ENCODE assay signal across 9 cellular contexts in genomic region chr12:122183588-122183940, GRCh38. TPM values are rescaled to one million over a fixed set of nuclear protein-coding genes. Genes with fewer than 3 reads are reported as not detected.
DNase-seq lines count a peak whose midpoint lies in the region; ATAC-seq, FAIRE-seq and TF ChIP-seq lines count a peak whose summit lies in the region.
"Had no signal": no experiment of that assay in that cellular context is flagged by ENCODE, and none has a peak within 500 bp of the region (broad histone marks: within the 10 kb centered on the region; RNA-seq: fewer than 3 reads in every experiment).

No MANE protein-coding gene starts in this region.

- FAIRE-seq in pancreas (lab: Jason Lieb, UNC) (no peak), small intestine (lab: Jason Lieb, UNC) (no peak)

- H3K4me3 ChIP-seq in CD8-positive, alpha-beta T cell (ENCODE audit: low read depth, low read length): peak overlapping the region; percentile 55
- peak overlapping the region; percentile 41 to 48; a peak in 3 of 4 replicates for H3K4me3 ChIP-seq in Panc1 (ENCODE audit: low read depth in 2 of 2, low read length in 2 of 2)
- peak overlapping the region; percentile 58 for H3K4me3 ChIP-seq in fibroblast of villous mesenchyme (ENCODE audit: low read depth, low read length)
- H3K4me3 ChIP-seq in pancreas: peak overlapping the region in 3 of 4 donors; percentile 18 to 51 (median 49)
- H3K4me3 ChIP-seq in small intestine (ENCODE audit: low read depth in 1 of 2, low read length in 2 of 2): peak overlapping the region in 1 of 2 donors; percentile 63

- intact Hi-C loops in CD8-positive, alpha-beta T cell (cut with DNase I, micrococcal nuclease): no loop called here
- intact Hi-C loops in Panc1 (cut with micrococcal nuclease; ENCODE audit: unreplicated experiment) (loop anchor here (10.0 kb wide), 1 partner anchor 129 kb away; no protein-coding TSS in a partner anchor), pancreas (cut with DNase I) (loop anchor here in 1 of 3 donors (10.0 kb wide), 1 partner anchor 129 kb away; no protein-coding TSS in a partner anchor)

- no peak for ATAC-seq in CD8-positive, alpha-beta T cell
- ATAC-seq in Panc1 (peak; percentile 32), pancreas (peak in 2 of 4 donors; percentile 20 to 25), HG03378 (IDR thresholded peaks at IDR 0.05; ENCODE audit: unreplicated experiment) (no peak)

- H3K36me3 Mint-ChIP-seq in CD8-positive, alpha-beta T cell: no peaks in the 10 kb centered on the region
- H3K36me3 Mint-ChIP-seq: IgD-negative memory B cell had no signal

- no peak overlapping the region for H3K27ac Mint-ChIP-seq in CD8-positive, alpha-beta T cell
- H3K27ac Mint-ChIP-seq: IgD-negative memory B cell had no signal

- in situ Hi-C loops in Panc1 (cut with HindIII; ENCODE audit: low pct_unique_long_range_greater_than_20kb, low sequenced_read_pairs): no loop called here

- TF ChIP-seq CTCF in CD8-positive, alpha-beta T cell (IDR thresholded peaks at IDR 0.05): no peak
- TF ChIP-seq CTCF in Panc1 (IDR thresholded peaks at IDR 0.05) (no peak), fibroblast of villous mesenchyme (IDR thresholded peaks at IDR 0.05; ENCODE audit: insufficient read depth, low read depth, low read length) (no peak), pancreas (IDR thresholded peaks at IDR 0.05) (no peak)

- H3K9me3 Mint-ChIP-seq in CD8-positive, alpha-beta T cell: no peaks in the 10 kb centered on the region
- H3K9me3 Mint-ChIP-seq: IgD-negative memory B cell had no signal

- no peaks in the 10 kb centered on the region for H3K9me3 ChIP-seq in CD8-positive, alpha-beta T cell (ENCODE audit: low read length)
- H3K9me3 ChIP-seq in Panc1 (ENCODE audit: control insufficient read depth, insufficient read depth, low read depth, low read length): no peaks in the 10 kb centered on the region
- H3K9me3 ChIP-seq in pancreas: no peaks in the 10 kb centered on the region
- no peaks in the 10 kb centered on the region for H3K9me3 ChIP-seq in small intestine (ENCODE audit: control insufficient read depth, low read depth)

- POLR2A ChIA-PET in CD8-positive, alpha-beta T cell (lab: Charles Lee): no interaction called here
- POLR2A ChIA-PET in Panc1 (lab: Charles Lee): no interaction called here

- H3K27me3 Mint-ChIP-seq in CD8-positive, alpha-beta T cell (ENCODE audit: low read depth): peaks cover 6% of the 10 kb centered on the region

- peak overlapping the region; percentile 45 for H3K4me3 Mint-ChIP-seq in CD8-positive, alpha-beta T cell

- 80 to 88% methylated on average over 10 of the region's 10 CpGs for WGBS in pancreas, 2 donors
- WGBS in small intestine, 3 donors: 77 to 83% (median 82%) methylated on average over 10 of the region's 10 CpGs

- no peaks in the 10 kb centered on the region for H3K27me3 ChIP-seq in CD8-positive, alpha-beta T cell (ENCODE audit: insufficient read depth, low read length)
- no peaks in the 10 kb centered on the region for H3K27me3 ChIP-seq in Panc1 (ENCODE audit: control insufficient read depth, insufficient read depth, low read length)
- H3K27me3 ChIP-seq in pancreas: no peaks in the 10 kb centered on the region
- no peaks in the 10 kb centered on the region for H3K27me3 ChIP-seq in small intestine (ENCODE audit: control insufficient read depth in 2 of 2, insufficient read depth in 2 of 2, low read length in 2 of 2)

- no peak for DNase-seq in CD8-positive, alpha-beta T cell
- DNase-seq in Panc1 (ENCODE audit: low read depth, low spot score) (no peak), fibroblast of villous mesenchyme (ENCODE audit: low read depth) (no peak), pancreas (no peak), small intestine (no peak), OCI-M1 (lab: John Stamatoyannopoulos, UW) (no peak), NCI-H146 (lab: John Stamatoyannopoulos, UW) (no peak)

- CTCF ChIA-PET in CD8-positive, alpha-beta T cell (lab: Charles Lee): interaction anchor here (1.4 kb wide), 1 partner anchor 61 kb away, joined by 5 read pairs; no protein-coding TSS in a partner anchor
- CTCF ChIA-PET in Panc1 (lab: Charles Lee): no interaction called here

- H3K27ac ChIP-seq in CD8-positive, alpha-beta T cell (ENCODE audit: low read depth, low read length): no peak overlapping the region
- H3K27ac ChIP-seq in Panc1 (ENCODE audit: low read length): no peak overlapping the region
- H3K27ac ChIP-seq in pancreas: no peak overlapping the region
- H3K27ac ChIP-seq in small intestine (ENCODE audit: low read depth in 1 of 2, low read length in 1 of 2): no peak overlapping the region

- no TSS peak for BruUV-seq in Panc1 (replicated peaks; lab: Mats Ljungman, UMichigan)

- H3K36me3 ChIP-seq in CD8-positive, alpha-beta T cell (ENCODE audit: insufficient read depth, low read length): no peaks in the 10 kb centered on the region
- H3K36me3 ChIP-seq in Panc1 (ENCODE audit: control insufficient read depth, insufficient read depth, low read length): no peaks in the 10 kb centered on the region
- H3K36me3 ChIP-seq in pancreas: no peaks in the 10 kb centered on the region
- no peaks in the 10 kb centered on the region for H3K36me3 ChIP-seq in small intestine (ENCODE audit: control insufficient read depth in 2 of 2, insufficient read depth in 2 of 2, low read length in 2 of 2)

- H3K4me1 ChIP-seq in CD8-positive, alpha-beta T cell (ENCODE audit: insufficient read depth, low read length): peaks cover 8% of the 10 kb centered on the region
- H3K4me1 ChIP-seq in Panc1 (ENCODE audit: control insufficient read depth, insufficient read depth, low read length) (no peaks in the 10 kb centered on the region), pancreas (peaks cover 0 to 4% (median 0%) of the 10 kb centered on the region in 3 donors), small intestine (ENCODE audit: control insufficient read depth in 2 of 2, insufficient read depth in 1 of 2, low read depth in 1 of 2, low read length in 1 of 2) (no peaks in the 10 kb centered on the region)

- peaks cover 9% of the 10 kb centered on the region for H3K4me1 Mint-ChIP-seq in CD8-positive, alpha-beta T cell (ENCODE audit: low read depth)

RNA-seq across cellular contexts. Expression of gene LRRC43, which starts 0.6 kb away (rescaled TPM):
- under 1 TPM; 0.38 to 0.39 TPM for total RNA-seq in CD8-positive, alpha-beta T cell
- 1.5 TPM for total RNA-seq in Panc1 (2021; ENCODE audit: unreplicated experiment)
- 1.4 TPM for polyA plus RNA-seq in Panc1 (2012; ENCODE audit: insufficient read length)
- total RNA-seq in fibroblast of villous mesenchyme: 1.6 and 1.7 TPM in 2 replicates
- total RNA-seq in pancreas: 1 to 10 TPM in 1 of 6 donors, under 1 TPM in 5; 0.12 to 1.3 (median 0.47) TPM
- polyA plus RNA-seq in pancreas: 1 to 10 TPM in 1 of 2 donors, under 1 TPM in 1; 0.57 to 1.6 TPM
- polyA plus RNA-seq in small intestine: under 1 TPM in 1 of 3 donors, not detected in 2; 0.27 TPM
- polyA plus RNA-seq: IgD-negative memory B cell had no signal

RNA-seq across cellular contexts. Expression of gene IL31, which starts 9.5 kb away (rescaled TPM):
- not detected for total RNA-seq in CD8-positive, alpha-beta T cell
- total RNA-seq in Panc1 (2021; ENCODE audit: unreplicated experiment): not detected
- polyA plus RNA-seq in Panc1 (2012; ENCODE audit: insufficient read length): not detected
- total RNA-seq in fibroblast of villous mesenchyme: not detected in 2 replicates
- total RNA-seq in pancreas: not detected
- not detected for polyA plus RNA-seq in pancreas
- not detected for polyA plus RNA-seq in small intestine
- polyA plus RNA-seq: IgD-negative memory B cell had no signal

RNA-seq across cellular contexts. Expression of gene B3GNT4, which starts 19.9 kb away (rescaled TPM):
- total RNA-seq in CD8-positive, alpha-beta T cell: not detected
- 1.8 TPM for total RNA-seq in Panc1 (2021; ENCODE audit: unreplicated experiment)
- polyA plus RNA-seq in Panc1 (2012; ENCODE audit: insufficient read length): 2.2 TPM
- total RNA-seq in fibroblast of villous mesenchyme: under 0.01 TPM in 2 replicates
- under 1 TPM in 4 of 6 donors, not detected in 2; 0.06 to 0.28 (median 0.12) TPM for total RNA-seq in pancreas
- under 1 TPM; 0.34 to 0.61 TPM for polyA plus RNA-seq in pancreas
- under 1 TPM; 0.27 to 0.70 (median 0.45) TPM for polyA plus RNA-seq in small intestine

RNA-seq across cellular contexts. Expression of gene DIABLO, which starts 42.3 kb away (rescaled TPM):
- total RNA-seq in CD8-positive, alpha-beta T cell: 100 to 1,000 TPM; 104 to 112 TPM
- total RNA-seq in Panc1 (2021; ENCODE audit: unreplicated experiment): 71.5 TPM
- 44.3 TPM for polyA plus RNA-seq in Panc1 (2012; ENCODE audit: insufficient read length)
- total RNA-seq in fibroblast of villous mesenchyme: 66.4 and 74.3 TPM in 2 replicates
- 10 to 100 TPM; 13.2 to 20.6 (median 18.0) TPM for total RNA-seq in pancreas
- 10 to 100 TPM; 18.4 to 42.1 TPM for polyA plus RNA-seq in pancreas
- 10 to 100 TPM; 54.6 to 68.4 (median 61.1) TPM for polyA plus RNA-seq in small intestine
